In the genomic region with DNA sequence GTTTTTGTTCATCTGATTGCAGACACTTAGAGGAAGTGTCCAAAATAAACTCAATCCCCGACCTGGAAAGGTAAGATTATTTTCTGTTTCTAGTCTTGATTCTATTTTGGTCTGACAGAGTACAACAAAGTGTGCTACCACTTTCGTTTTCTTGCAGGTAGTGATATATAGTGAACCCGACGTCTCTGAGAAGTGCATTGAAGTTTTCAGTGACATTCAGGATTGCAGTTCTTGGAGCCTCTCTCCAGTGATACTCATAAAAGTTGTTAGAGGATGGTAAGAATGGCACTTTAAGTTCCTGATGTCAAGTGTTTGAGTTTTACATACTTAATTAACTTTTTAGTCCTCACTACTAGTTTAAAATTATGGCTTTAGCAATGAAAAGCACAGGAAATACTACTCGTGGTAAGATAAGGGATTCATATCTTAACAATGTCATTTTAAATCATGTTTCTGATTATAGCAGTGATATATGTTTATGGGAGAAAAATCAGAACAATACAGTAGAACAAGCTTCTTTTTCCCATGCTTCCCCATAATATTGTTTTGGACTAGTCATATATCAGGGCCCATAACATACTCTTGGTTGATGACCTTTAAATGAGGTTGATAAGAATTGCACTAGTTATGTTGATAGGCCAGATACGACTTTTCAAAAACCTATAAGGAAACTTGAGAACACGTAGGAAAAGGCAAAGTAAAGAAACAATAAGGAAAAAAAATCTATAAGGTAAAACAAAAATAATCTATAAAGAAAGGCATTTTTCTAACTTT, we compare ENCODE assay signal across 8 cellular contexts.
DNase-seq lines count a peak whose midpoint lies in the region; ATAC-seq, FAIRE-seq and TF ChIP-seq lines count a peak whose summit lies in the region.

No MANE protein-coding gene starts in this region.

- peaks cover 45% of the 10 kb centered on the region for H3K4me1 ChIP-seq in BLaER1

- H4K20me1 ChIP-seq in BLaER1, result no peaks in the 10 kb centered on the region

- peak overlapping the region; percentile 77 for H3K4me2 ChIP-seq in BLaER1

- H3K4me3 ChIP-seq in BLaER1 (peak overlapping the region; percentile 48; the same call in 1 of the 2 replicates), bronchial epithelial cell (ENCODE audit: low read depth, low read length) (peak overlapping the region; percentile 18)

- no peak for FAIRE-seq in bronchial epithelial cell (lab: Jason Lieb, UNC)

- H3K27me3 ChIP-seq in BLaER1, result no peaks in the 10 kb centered on the region
- H3K27me3 ChIP-seq in bronchial epithelial cell (ENCODE audit: control insufficient read depth, insufficient read depth, low read length), result no peaks in the 10 kb centered on the region

- DNase-seq in bronchial epithelial cell (ENCODE audit: low read depth) (peak; percentile 48), hepatic stellate cell (ENCODE audit: low spot score) (no peak), NCI-H146 treated with DMSO at 0.1 percent for 48 hours (lab: John Stamatoyannopoulos, UW; ENCODE audit: unreplicated experiment) (no peak), NCI-H1930 (lab: John Stamatoyannopoulos, UW) (no peak)
- DNase-seq in stimulated activated naive CD8-positive, alpha-beta T cell treated with anti-CD3 and anti-CD28 coated beads, Interleukin-15, Interleukin-2, amounts not matched to agents 100 U/mL and 50 U/mL, for 24 hours, result no peak

- H3K36me3 ChIP-seq in BLaER1 (no peaks in the 10 kb centered on the region), bronchial epithelial cell (ENCODE audit: control insufficient read depth, insufficient read depth, low read length) (peaks cover 15% of the 10 kb centered on the region)

- ATAC-seq in GM19452 (IDR thresholded peaks at IDR 0.05; ENCODE audit: unreplicated experiment) (peak; percentile 40), HG03460 (IDR thresholded peaks at IDR 0.05; ENCODE audit: unreplicated experiment) (peak; percentile 44)
- ATAC-seq in stimulated activated naive CD8-positive, alpha-beta T cell treated with anti-CD3 and anti-CD28 coated beads, Interleukin-15, Interleukin-2, amounts not matched to agents 100 U/mL and 50 U/mL, for 24 hours, result peak; percentile 37

- no peak overlapping the region for H3K9ac ChIP-seq in BLaER1

- H3K27ac ChIP-seq in BLaER1, result no peak overlapping the region

- no peaks in the 10 kb centered on the region for H3K9me3 ChIP-seq in BLaER1

- no peak for TF ChIP-seq CTCF in bronchial epithelial cell (IDR thresholded peaks at IDR 0.05; ENCODE audit: insufficient read depth, low read length, severe bottlenecking)
